ENCODE assay signal across 8 cellular contexts in the genomic region with DNA sequence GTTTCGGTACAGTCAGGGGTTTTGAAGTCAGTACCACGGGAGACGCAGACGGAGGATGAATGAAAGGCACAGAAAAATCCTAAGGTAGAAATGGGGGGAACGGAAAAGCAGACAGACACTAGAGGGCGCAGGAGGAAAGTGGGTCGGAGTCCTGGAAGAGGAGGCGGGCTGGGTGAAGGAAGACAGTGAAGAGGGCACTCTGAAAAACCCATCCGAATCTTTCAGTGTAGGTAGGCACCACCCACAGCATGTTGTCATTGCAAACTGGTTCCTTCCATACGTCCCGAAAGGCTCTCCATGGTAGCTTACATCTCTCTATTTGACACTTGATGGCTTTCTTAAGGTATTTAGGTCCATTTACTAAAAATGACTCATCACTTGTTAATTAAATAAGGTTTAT. TPM values are rescaled to one million over a fixed set of nuclear protein-coding genes. Genes with fewer than 3 reads are reported as not detected.
A peak's percentile ranks its signal among the peaks of the same experiment; 100 is the strongest.
DNase-seq lines count a peak whose midpoint lies in the region; ATAC-seq and TF ChIP-seq lines count a peak whose summit lies in the region.

No MANE protein-coding gene starts in this region.

- no peaks in the 10 kb centered on the region for H4K20me1 ChIP-seq in BLaER1

- intact Hi-C loops in mucosa of descending colon (cut with DNase I, micrococcal nuclease), result no loop called here

- H3K9me3 ChIP-seq in BLaER1 (peaks cover 13% of the 10 kb centered on the region), mucosa of descending colon (no peaks in the 10 kb centered on the region)

- no peak overlapping the region for H3K27ac ChIP-seq in BLaER1

- no peak overlapping the region for H3K9ac ChIP-seq in BLaER1

- H3K4me2 ChIP-seq in BLaER1, result peak overlapping the region; percentile 31; the same call in 1 of the 2 replicates

- peak; percentile 36 for TF ChIP-seq CTCF in mucosa of descending colon (IDR thresholded peaks at IDR 0.05)

- H3K36me3 ChIP-seq in BLaER1, result peaks cover 23% of the 10 kb centered on the region
- H3K36me3 ChIP-seq in mucosa of descending colon (ENCODE audit: low read depth), result no peaks in the 10 kb centered on the region

- peak; percentile 67 for ATAC-seq in GM19035 (IDR thresholded peaks at IDR 0.05; ENCODE audit: unreplicated experiment)
- peak; percentile 50 for ATAC-seq in HG03442 (IDR thresholded peaks at IDR 0.05; ENCODE audit: unreplicated experiment)
- ATAC-seq in mucosa of descending colon, result peak; percentile 82

- H3K27me3 ChIP-seq in BLaER1, result no peaks in the 10 kb centered on the region

- H3K4me3 ChIP-seq in BLaER1 (no peak overlapping the region), mucosa of descending colon (no peak overlapping the region)

- H3K4me1 ChIP-seq in BLaER1, result peaks cover 5% of the 10 kb centered on the region; the same call in 1 of the 2 replicates
- H3K4me1 ChIP-seq in mucosa of descending colon (ENCODE audit: low read depth), result peaks cover 17% of the 10 kb centered on the region

- DNase-seq in NCI-H774 (lab: John Stamatoyannopoulos, UW) (peak; percentile 66), mucosa of descending colon (peak in 2 of 3 donors; percentile 59 to 83)
- DNase-seq in activated CD4-positive, alpha-beta T cell treated with anti-CD3 and anti-CD28 coated beads, Interleukin-2, amount 50 U/mL, for 4 hours, result peak; percentile 68 to 71
- peak; percentile 62 for DNase-seq in effector CD4-positive, alpha-beta T cell
- peak; percentile 41 to 61 for DNase-seq in stimulated activated CD8-positive, alpha-beta memory T cell treated with anti-CD3 and anti-CD28 coated beads, Interleukin-7, amount 100 ng/mL, for 48 hours (ENCODE audit: extremely low read depth in 1 of 2, low read depth in 1 of 2)

RNA-seq across cellular contexts. Expression of gene ZNF236, which starts 18.5 kb away (rescaled TPM):
- 10 to 100 TPM; 14.8 to 27.9 (median 15.5) TPM for total RNA-seq in mucosa of descending colon
